Comparison of ENCODE assay signal across 14 cellular contexts in genomic region chr1:198641966-198642656, GRCh38. TPM values are rescaled to one million over a fixed set of nuclear protein-coding genes. Genes with fewer than 3 reads are reported as not detected.
A peak's percentile ranks its signal among the peaks of the same experiment; 100 is the strongest.
DNase-seq lines count a peak whose midpoint lies in the region; ATAC-seq and TF ChIP-seq lines count a peak whose summit lies in the region.
"Had no signal": no experiment of that assay in that cellular context is flagged by ENCODE, and none has a peak within 500 bp of the region (broad histone marks: within the 10 kb centered on the region; RNA-seq: fewer than 3 reads in every experiment).

No MANE protein-coding gene starts in this region.

- ATAC-seq in activated CD4-positive, CD25-positive, alpha-beta regulatory T cell treated with anti-CD3 and anti-CD28 coated beads, Interleukin-2, amount 50 U/mL, for 24 hours: peak; percentile 19 to 39
- peak; percentile 24 for ATAC-seq in stimulated activated naive CD8-positive, alpha-beta T cell treated with anti-CD3 and anti-CD28 coated beads, Interleukin-15, Interleukin-2, amounts not matched to agents 100 U/mL and 50 U/mL, for 24 hours
- ATAC-seq: A549 had no signal

- no peak for DNase-seq in activated CD4-positive, CD25-positive, alpha-beta regulatory T cell treated with anti-CD3 and anti-CD28 coated beads, Interleukin-2, amount 50 U/mL, for 72 hours
- no peak for DNase-seq in NB4 (ENCODE audit: low read depth)
- DNase-seq in ascending aorta (ENCODE audit: low spot score in 2 of 2): no peak
- DNase-seq in stimulated activated naive CD8-positive, alpha-beta T cell treated with anti-CD3 and anti-CD28 coated beads, Interleukin-15, Interleukin-2, amounts not matched to agents 100 U/mL and 50 U/mL, for 24 hours: no peak
- no peak for DNase-seq in NCI-H2227 treated with DMSO at 0.1 percent for 48 hours (lab: John Stamatoyannopoulos, UW)
- no peak for DNase-seq in T-helper 9 cell
- DNase-seq in stimulated activated naive CD4-positive, alpha-beta T cell (lab: John Stamatoyannopoulos, UW): no peak
- DNase-seq: activated gamma-delta T cell treated with Interleukin-2 at 50 U/mL for 16 hours; HFFc6; stimulated activated CD4-positive, alpha-beta T cell treated with anti-CD3 and anti-CD28 coated beads, Interleukin-4, amount 100 ng/mL, for 1 hour had no signal

- H3K36me3 ChIP-seq in ascending aorta: no peaks in the 10 kb centered on the region
- H3K36me3 ChIP-seq: prostate gland had no signal

- intact Hi-C loops in ascending aorta (cut with DNase I): no loop called here

- H3K27ac ChIP-seq in ascending aorta: no peak overlapping the region
- H3K27ac ChIP-seq: A549, prostate gland had no signal

- no peaks in the 10 kb centered on the region for H3K4me1 ChIP-seq in ascending aorta
- H3K4me1 ChIP-seq: A549, prostate gland had no signal

- H3K9me3 ChIP-seq in ascending aorta: no peaks in the 10 kb centered on the region
- H3K9me3 ChIP-seq: A549, prostate gland had no signal

- TF ChIP-seq POLR2A in NB4 (IDR thresholded peaks at IDR 0.05; ENCODE audit: extremely low read depth, insufficient read length): no peak

- no peak for TF ChIP-seq CTCF in NB4 (IDR thresholded peaks at IDR 0.05; ENCODE audit: low read depth, low read length)
- no peak for TF ChIP-seq CTCF in ascending aorta (IDR thresholded peaks at IDR 0.05)

- H3K27me3 ChIP-seq in ascending aorta: no peaks in the 10 kb centered on the region

- H3K4me3 ChIP-seq in NB4 (ENCODE audit: low read depth, low read length) (peak overlapping the region; percentile 89), ascending aorta (peak overlapping the region; percentile 4 to 23)
- H3K4me3 ChIP-seq: A549, prostate gland had no signal

RNA-seq across cellular contexts. Expression of gene PTPRC, which starts 3.3 kb away (rescaled TPM):
- total RNA-seq in ascending aorta: 21.3 TPM
- total RNA-seq: mesothelial cell of epicardium had no signal
